Comparison of ENCODE assay signal across 24 cellular contexts in the genomic region with DNA sequence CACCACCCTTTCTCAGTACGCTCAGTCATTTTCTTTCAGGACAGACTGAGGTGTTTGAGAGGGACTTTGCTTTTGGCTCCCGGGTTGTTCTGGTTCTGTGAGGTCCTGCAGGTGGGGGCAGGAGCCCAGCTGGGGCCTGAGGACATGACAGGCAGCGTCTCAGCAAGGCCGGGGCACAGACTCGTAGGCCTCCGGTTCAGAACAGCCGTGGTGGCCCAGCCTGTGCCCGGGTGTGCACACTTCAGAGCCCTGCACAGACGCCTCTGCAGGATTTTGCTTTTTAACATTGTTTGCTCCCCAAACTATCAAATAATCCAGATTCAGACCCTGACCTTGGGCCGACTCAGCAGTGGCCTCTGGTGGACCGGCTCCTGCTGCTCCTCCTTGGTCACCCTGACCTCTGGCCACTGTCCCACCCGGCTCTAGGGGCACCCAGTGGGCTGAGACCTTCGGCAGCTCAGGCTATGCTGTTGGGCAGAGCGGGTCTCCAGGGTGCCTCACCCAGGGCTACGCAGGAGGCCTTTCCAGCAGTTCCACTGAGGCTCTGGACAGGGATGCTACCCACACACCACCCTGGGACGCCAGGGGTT.
"Had no signal": no experiment of that assay in that cellular context is flagged by ENCODE, and none has a peak within 500 bp of the region (broad histone marks: within the 10 kb centered on the region; RNA-seq: fewer than 3 reads in every experiment).

No MANE protein-coding gene starts in this region.

- H3K27me3 ChIP-seq: gastrocnemius medialis, neural progenitor cell, stomach, thyroid gland, vagina had no signal

- H3K9me3 ChIP-seq: gastrocnemius medialis, left ventricle myocardium inferior, lower lobe of right lung, psoas muscle, stomach, thyroid gland, vagina had no signal

- ATAC-seq: esophagus mucosa; gastrocnemius medialis; lower lobe of right lung; naive thymus-derived CD8-positive, alpha-beta T cell; psoas muscle; sciatic nerve had no signal

- H3K4me3 ChIP-seq: dorsolateral prefrontal cortex, gastrocnemius medialis, left ventricle myocardium inferior, lower lobe of right lung, neural progenitor cell, psoas muscle, smooth muscle cell, stomach, thyroid gland, vagina had no signal

- H3K4me1 ChIP-seq: gastrocnemius medialis, lower lobe of right lung, neural progenitor cell, psoas muscle, stomach had no signal

- H3K27ac ChIP-seq: dorsolateral prefrontal cortex, epithelial cell of prostate, gastrocnemius medialis, left ventricle myocardium inferior, lower lobe of right lung, neural progenitor cell, psoas muscle, stomach, thyroid gland, vagina had no signal

- H3K36me3 ChIP-seq: gastrocnemius medialis, neural progenitor cell, thyroid gland, vagina had no signal

- DNase-seq: dorsolateral prefrontal cortex; effector CD4-positive, alpha-beta T cell; foreskin fibroblast; gastrocnemius medialis; head of caudate nucleus; left ventricle myocardium inferior; lower lobe of right lung; naive thymus-derived CD8-positive, alpha-beta T cell; nucleus accumbens; psoas muscle; stimulated activated CD4-positive, alpha-beta T cell treated with anti-CD3 and anti-CD28 coated beads, Interleukin-12 subunit alpha, Interleukin-12 subunit beta, amount 100 ng/mL, for 4 hours; stimulated activated CD4-positive, alpha-beta T cell treated with anti-CD3 and anti-CD28 coated beads, Interleukin-1b, Interleukin-23, amount 100 ng/mL, for 48 hours; stimulated activated CD4-positive, alpha-beta T cell treated with anti-CD3 and anti-CD28 coated beads, Interleukin-4, amount 100 ng/mL, for 1 hour; stimulated activated CD8-positive, alpha-beta memory T cell treated with anti-CD3 and anti-CD28 coated beads, Interleukin-4, amount 100 ng/mL, for 48 hours; stimulated activated naive CD4-positive, alpha-beta T cell treated with Interleukin-2 at 50 U/mL for 16 hours; stomach; thyroid gland; trophoblast cell had no signal

- H3K36me3 Mint-ChIP-seq: naive thymus-derived CD8-positive, alpha-beta T cell; neural progenitor cell had no signal

- H3K4me3 Mint-ChIP-seq: naive thymus-derived CD8-positive, alpha-beta T cell; neural progenitor cell had no signal

- H3K27ac Mint-ChIP-seq: naive thymus-derived CD8-positive, alpha-beta T cell; neural progenitor cell had no signal

- H3K9me3 Mint-ChIP-seq: naive thymus-derived CD8-positive, alpha-beta T cell; neural progenitor cell had no signal
